Comparison of ENCODE assay signal across 25 cellular contexts in genomic region chr6:112760831-112761230, GRCh38.
"Had no signal": no experiment of that assay in that cellular context is flagged by ENCODE, and none has a peak within 500 bp of the region (broad histone marks: within the 10 kb centered on the region; RNA-seq: fewer than 3 reads in every experiment).

No MANE protein-coding gene starts in this region.

- H3K9me3 ChIP-seq: lower lobe of right lung, mucosa of descending colon, thoracic aorta had no signal

- H3K4me2 ChIP-seq: smooth muscle cell had no signal

- H3K36me3 ChIP-seq: heart right ventricle, lower lobe of right lung, thoracic aorta had no signal

- H3K4me3 ChIP-seq: heart right ventricle, lower lobe of right lung, mucosa of descending colon, smooth muscle cell, thoracic aorta had no signal

- H3K27ac Mint-ChIP-seq: activated CD4-positive, alpha-beta memory T cell treated with anti-CD3 and anti-CD28 coated beads for 36 hours; activated CD4-positive, alpha-beta T cell treated with anti-CD3 and anti-CD28 coated beads for 36 hours; activated naive CD4-positive, alpha-beta T cell treated with anti-CD3 and anti-CD28 coated beads for 36 hours; activated naive CD8-positive, alpha-beta T cell treated with anti-CD3 and anti-CD28 coated beads, Interleukin-2, amount 10 ng/mL, durations not matched to agents 7 days and 5 days; dendritic cell treated with granulocyte-macrophage colony-stimulating factor and Interleukin-4, amounts not matched to agents 40 ng/mL and 50 ng/mL, for 4 days; nephron progenitor cell; T-helper 1 cell treated with Interleukin-12 subunit alpha and Interleukin-12 subunit beta and Interleukin-4 antibody, amounts not matched to agents 30 μg/mL and 1 μg/mL, for 36 hours; type B pancreatic cell; WTC11 had no signal

- H3K27ac ChIP-seq: heart right ventricle, lower lobe of right lung, thoracic aorta had no signal

- H3K9me3 Mint-ChIP-seq: activated CD4-positive, alpha-beta memory T cell treated with anti-CD3 and anti-CD28 coated beads for 36 hours; activated naive CD4-positive, alpha-beta T cell treated with anti-CD3 and anti-CD28 coated beads for 36 hours; activated naive CD8-positive, alpha-beta T cell treated with anti-CD3 and anti-CD28 coated beads, Interleukin-2, amount 10 ng/mL, durations not matched to agents 7 days and 5 days; T-helper 1 cell treated with Interleukin-12 subunit alpha and Interleukin-12 subunit beta and Interleukin-4 antibody, amounts not matched to agents 30 μg/mL and 1 μg/mL, for 36 hours; type B pancreatic cell had no signal

- H3K36me3 Mint-ChIP-seq: activated CD4-positive, alpha-beta memory T cell treated with anti-CD3 and anti-CD28 coated beads for 36 hours; activated naive CD8-positive, alpha-beta T cell treated with anti-CD3 and anti-CD28 coated beads, Interleukin-2, amount 10 ng/mL, durations not matched to agents 7 days and 5 days; type B pancreatic cell had no signal

- ATAC-seq: activated CD4-positive, alpha-beta T cell treated with anti-CD3 and anti-CD28 coated beads for 36 hours; heart right ventricle; left lobe of liver; lower lobe of right lung; mucosa of descending colon; sciatic nerve; WTC11 had no signal

- H3K4me1 ChIP-seq: heart right ventricle, lower lobe of right lung had no signal

- H3K4me3 Mint-ChIP-seq: activated CD4-positive, alpha-beta memory T cell treated with anti-CD3 and anti-CD28 coated beads for 36 hours; activated CD4-positive, alpha-beta T cell treated with anti-CD3 and anti-CD28 coated beads for 36 hours; activated naive CD4-positive, alpha-beta T cell treated with anti-CD3 and anti-CD28 coated beads for 36 hours; activated naive CD8-positive, alpha-beta T cell treated with anti-CD3 and anti-CD28 coated beads, Interleukin-2, amount 10 ng/mL, durations not matched to agents 7 days and 5 days; dendritic cell treated with granulocyte-macrophage colony-stimulating factor and Interleukin-4, amounts not matched to agents 40 ng/mL and 50 ng/mL, for 4 days; nephron progenitor cell; T-helper 1 cell treated with Interleukin-12 subunit alpha and Interleukin-12 subunit beta and Interleukin-4 antibody, amounts not matched to agents 30 μg/mL and 1 μg/mL, for 36 hours; type B pancreatic cell; WTC11 had no signal

- H3K4me1 Mint-ChIP-seq: activated CD4-positive, alpha-beta T cell treated with anti-CD3 and anti-CD28 coated beads for 36 hours; activated naive CD8-positive, alpha-beta T cell treated with anti-CD3 and anti-CD28 coated beads, Interleukin-2, amount 10 ng/mL, durations not matched to agents 7 days and 5 days had no signal

- H3K27me3 ChIP-seq: heart right ventricle had no signal

- H3K27me3 Mint-ChIP-seq: activated CD4-positive, alpha-beta memory T cell treated with anti-CD3 and anti-CD28 coated beads for 36 hours; activated CD4-positive, alpha-beta T cell treated with anti-CD3 and anti-CD28 coated beads for 36 hours; activated naive CD8-positive, alpha-beta T cell treated with anti-CD3 and anti-CD28 coated beads, Interleukin-2, amount 10 ng/mL, durations not matched to agents 7 days and 5 days; dendritic cell treated with granulocyte-macrophage colony-stimulating factor and Interleukin-4, amounts not matched to agents 40 ng/mL and 50 ng/mL, for 4 days; type B pancreatic cell had no signal

- DNase-seq: activated CD4-positive, alpha-beta memory T cell treated with anti-CD3 and anti-CD28 coated beads for 36 hours; activated CD4-positive, alpha-beta T cell treated with anti-CD3 and anti-CD28 coated beads for 36 hours; activated naive CD4-positive, alpha-beta T cell treated with anti-CD3 and anti-CD28 coated beads for 36 hours; activated naive CD8-positive, alpha-beta T cell treated with anti-CD3 and anti-CD28 coated beads, Interleukin-2, amount 10 ng/mL, durations not matched to agents 7 days and 5 days; activated T-cell treated with anti-CD3 and anti-CD28 coated beads, Interleukin-2, amount 50 U/mL, for 48 hours; amniotic stem cell; effector CD4-positive, alpha-beta T cell; heart right ventricle; lower lobe of right lung; mesendoderm; mucosa of descending colon; nephron progenitor cell; nucleus accumbens; posterior cingulate gyrus; stimulated activated CD4-positive, alpha-beta T cell treated with anti-CD3 and anti-CD28 coated beads, Interleukin-2, amount 100 ng/mL, for 48 hours; stimulated activated naive CD4-positive, alpha-beta T cell treated with Interleukin-2 at 50 U/mL for 16 hours; T1000 had no signal
